In the genomic region with DNA sequence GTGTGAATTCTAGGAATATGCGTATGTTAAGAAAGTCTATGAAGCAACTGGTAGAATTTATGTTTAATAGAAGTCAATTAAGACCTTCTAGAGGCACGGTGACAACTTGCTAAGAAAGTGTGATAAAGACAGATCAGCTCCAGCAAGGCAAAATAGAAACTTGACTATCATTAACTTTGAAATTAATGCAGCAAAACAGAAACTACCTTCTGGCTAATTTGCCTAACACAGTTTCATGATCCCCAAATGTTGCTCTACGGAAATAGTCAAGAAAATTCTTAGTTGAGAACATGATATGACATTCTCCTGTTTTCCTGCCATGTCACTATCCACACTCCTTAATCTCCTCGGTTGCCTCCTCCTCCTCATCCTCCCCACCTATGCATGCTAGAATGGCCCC, we compare ENCODE assay signal across 1 cellular context.
TF ChIP-seq lines count a peak whose summit lies in the region.

No MANE protein-coding gene starts in this region.

TF ChIP-seq in HCT116, 20 proteins besides CTCF, POLR2A, EP300 and RAD21:
- TF ChIP-seq CBX3 (IDR thresholded peaks at IDR 0.05; ENCODE audit: low read depth), result no peak
- TF ChIP-seq REST (IDR thresholded peaks at IDR 0.05; ENCODE audit: low read depth), result no peak
- TF ChIP-seq, protein P1, sequence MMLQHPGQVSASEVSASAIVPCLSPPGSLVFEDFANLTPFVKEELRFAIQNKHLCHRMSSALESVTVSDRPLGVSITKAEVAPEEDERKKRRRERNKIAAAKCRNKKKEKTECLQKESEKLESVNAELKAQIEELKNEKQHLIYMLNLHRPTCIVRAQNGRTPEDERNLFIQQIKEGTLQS (IDR thresholded peaks at IDR 0.05), result no peak
- no peak for TF ChIP-seq POLR2AphosphoS5 (IDR thresholded peaks at IDR 0.05; ENCODE audit: low read depth, low read length)
- no peak for TF ChIP-seq ZNF274 (IDR thresholded peaks at IDR 0.05; ENCODE audit: low read depth, low read length)
- TF ChIP-seq, protein P2, sequence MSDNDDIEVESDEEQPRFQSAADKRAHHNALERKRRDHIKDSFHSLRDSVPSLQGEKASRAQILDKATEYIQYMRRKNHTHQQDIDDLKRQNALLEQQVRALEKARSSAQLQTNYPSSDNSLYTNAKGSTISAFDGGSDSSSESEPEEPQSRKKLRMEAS (IDR thresholded peaks at IDR 0.05), result no peak
- TF ChIP-seq SRF (IDR thresholded peaks at IDR 0.05; ENCODE audit: low read depth), result no peak
- no peak for TF ChIP-seq CEBPB (IDR thresholded peaks at IDR 0.05; ENCODE audit: low read depth)
- no peak for TF ChIP-seq EZH2 (IDR thresholded peaks at IDR 0.05)
- no peak for TF ChIP-seq ZFX (IDR thresholded peaks at IDR 0.05)
- TF ChIP-seq FOSL1 (IDR thresholded peaks at IDR 0.05; ENCODE audit: low read depth), result no peak
- no peak for TF ChIP-seq SIN3A (IDR thresholded peaks at IDR 0.05; ENCODE audit: low read depth)
- no peak for TF ChIP-seq SP1 (IDR thresholded peaks at IDR 0.05; ENCODE audit: low read depth)
- TF ChIP-seq, protein P3, sequence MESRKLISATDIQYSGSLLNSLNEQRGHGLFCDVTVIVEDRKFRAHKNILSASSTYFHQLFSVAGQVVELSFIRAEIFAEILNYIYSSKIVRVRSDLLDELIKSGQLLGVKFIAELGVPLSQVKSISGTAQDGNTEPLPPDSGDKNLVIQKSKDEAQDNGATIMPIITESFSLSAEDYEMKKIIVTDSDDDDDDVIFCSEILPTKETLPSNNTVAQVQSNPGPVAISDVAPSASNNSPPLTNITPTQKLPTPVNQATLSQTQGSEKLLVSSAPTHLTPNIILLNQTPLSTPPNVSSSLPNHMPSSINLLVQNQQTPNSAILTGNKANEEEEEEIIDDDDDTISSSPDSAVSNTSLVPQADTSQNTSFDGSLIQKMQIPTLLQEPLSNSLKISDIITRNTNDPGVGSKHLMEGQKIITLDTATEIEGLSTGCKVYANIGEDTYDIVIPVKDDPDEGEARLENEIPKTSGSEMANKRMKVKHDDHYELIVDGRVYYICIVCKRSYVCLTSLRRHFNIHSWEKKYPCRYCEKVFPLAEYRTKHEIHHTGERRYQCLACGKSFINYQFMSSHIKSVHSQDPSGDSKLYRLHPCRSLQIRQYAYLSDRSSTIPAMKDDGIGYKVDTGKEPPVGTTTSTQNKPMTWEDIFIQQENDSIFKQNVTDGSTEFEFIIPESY (IDR thresholded peaks at IDR 0.05; ENCODE audit: extremely low read depth, insufficient replicate concordance, low read length), result no peak
- no peak for TF ChIP-seq JUND (IDR thresholded peaks at IDR 0.05)
- no peak for TF ChIP-seq TCF7L2 (IDR thresholded peaks at IDR 0.05; ENCODE audit: borderline replicate concordance, extremely low read depth, insufficient read depth, insufficient read length)
